Comparison of ENCODE assay signal across 19 cellular contexts in genomic region chr17:75482098-75482943, GRCh38.
"Had no signal": no experiment of that assay in that cellular context is flagged by ENCODE, and none has a peak within 500 bp of the region (broad histone marks: within the 10 kb centered on the region; RNA-seq: fewer than 3 reads in every experiment).

No MANE protein-coding gene starts in this region.

- H3K27me3 ChIP-seq: adrenal gland, right lobe of liver, tibial artery had no signal

- H3K4me3 Mint-ChIP-seq: natural killer cell treated with Interleukin-12 subunit alpha and Interleukin-12 subunit beta and Interleukin-15 and Interleukin-18, amount 100 ng/mL, for 72 hours; stimulated activated memory B cell treated with anti-CD40 and anti-IgM and Interleukin-4, amounts not matched to agents 10 μg/mL and 1 μg/mL and 100 μg/mL, for 72 hours had no signal

- H3K27ac ChIP-seq: prostate gland, tibial artery had no signal

- H3K9me3 Mint-ChIP-seq: stimulated activated memory B cell treated with anti-CD40 and anti-IgM and Interleukin-4, amounts not matched to agents 10 μg/mL and 1 μg/mL and 100 μg/mL, for 72 hours had no signal

- H3K4me3 ChIP-seq: adrenal gland, coronary artery, prostate gland, right lobe of liver, tibial artery had no signal

- H3K27me3 Mint-ChIP-seq: natural killer cell treated with Interleukin-12 subunit alpha and Interleukin-12 subunit beta and Interleukin-15 and Interleukin-18, amount 100 ng/mL, for 72 hours; stimulated activated memory B cell treated with anti-CD40 and anti-IgM and Interleukin-4, amounts not matched to agents 10 μg/mL and 1 μg/mL and 100 μg/mL, for 72 hours had no signal

- H3K9me3 ChIP-seq: adrenal gland, prostate gland, right lobe of liver, tibial artery had no signal

- H3K36me3 ChIP-seq: adrenal gland, prostate gland, right lobe of liver had no signal

- DNase-seq: activated CD4-positive, alpha-beta T cell treated with anti-CD3 and anti-CD28 coated beads, Interleukin-2, amount 50 U/mL, for 1 hour; activated naive CD4-positive, alpha-beta T cell treated with anti-CD3 and anti-CD28 coated beads, Interleukin-2, amount 50 U/mL, for 16 hours; adrenal gland; central memory CD4-positive, alpha-beta T cell; effector CD4-positive, alpha-beta T cell; foreskin fibroblast; glutamatergic neuron; hypothalamus; left ventricle myocardium superior; mesendoderm; stimulated activated CD4-positive, alpha-beta T cell treated with anti-CD3 and anti-CD28 coated beads, Interleukin-12 subunit alpha, Interleukin-12 subunit beta, amount 100 ng/mL, for 4 hours; stimulated activated CD4-positive, alpha-beta T cell treated with anti-CD3 and anti-CD28 coated beads, Interleukin-2, amount 100 ng/mL, for 24 hours; tibial artery had no signal

- ATAC-seq: activated CD4-positive, CD25-positive, alpha-beta regulatory T cell treated with anti-CD3 and anti-CD28 coated beads, Interleukin-2, amount 50 U/mL, for 24 hours; left ventricle myocardium superior; natural killer cell treated with Interleukin-12 subunit alpha and Interleukin-12 subunit beta and Interleukin-15 and Interleukin-18, amount 100 ng/mL, for 72 hours; stimulated activated memory B cell treated with anti-CD40 and anti-IgM and Interleukin-4, amounts not matched to agents 10 μg/mL and 1 μg/mL and 100 μg/mL, for 72 hours had no signal

- H3K4me1 ChIP-seq: prostate gland, right lobe of liver had no signal

- H3K27ac Mint-ChIP-seq: stimulated activated memory B cell treated with anti-CD40 and anti-IgM and Interleukin-4, amounts not matched to agents 10 μg/mL and 1 μg/mL and 100 μg/mL, for 72 hours had no signal

- H3K36me3 Mint-ChIP-seq: natural killer cell treated with Interleukin-12 subunit alpha and Interleukin-12 subunit beta and Interleukin-15 and Interleukin-18, amount 100 ng/mL, for 72 hours had no signal
